In genomic region chr7:116322541-116322940, GRCh38 we compare ENCODE assay signal across 20 cellular contexts.
DNase-seq lines count a peak whose midpoint lies in the region; ATAC-seq and TF ChIP-seq lines count a peak whose summit lies in the region.
"Had no signal": no experiment of that assay in that cellular context is flagged by ENCODE, and none has a peak within 500 bp of the region (broad histone marks: within the 10 kb centered on the region; RNA-seq: fewer than 3 reads in every experiment).

No MANE protein-coding gene starts in this region.

- no peak overlapping the region for H3K4me3 ChIP-seq in OCI-LY3 (ENCODE audit: low read length)
- no peak overlapping the region for H3K4me3 ChIP-seq in choroid plexus epithelial cell (ENCODE audit: low read depth, low read length)
- H3K4me3 ChIP-seq: A549, PC-9 had no signal

- peak overlapping the region; percentile 15; the same call in 1 of the 2 replicates for H3K4me2 ChIP-seq in OCI-LY3 (ENCODE audit: low read length)
- H3K4me2 ChIP-seq: A549, PC-9 had no signal

- H4K20me1 ChIP-seq in OCI-LY3 (ENCODE audit: insufficient read depth, low read length), result no peaks in the 10 kb centered on the region

- peaks cover 4% of the 10 kb centered on the region for H3K9me3 Mint-ChIP-seq in osteocyte (ENCODE audit: unreplicated experiment)
- H3K9me3 Mint-ChIP-seq in CD14-positive monocyte, result no peaks in the 10 kb centered on the region

- in situ Hi-C loops in G401 (cut with HindIII; ENCODE audit: low sequenced_read_pairs), result no loop called here

- H3K36me3 ChIP-seq in OCI-LY3 (replicated peaks; ENCODE audit: low read depth, low read length), result peaks cover 7% of the 10 kb centered on the region

- H3K79me2 ChIP-seq in OCI-LY3 (ENCODE audit: low read length), result no peaks in the 10 kb centered on the region

- no peak overlapping the region for H3K27ac ChIP-seq in OCI-LY3 (ENCODE audit: low read length)
- H3K27ac ChIP-seq: PC-9 had no signal

- no peaks in the 10 kb centered on the region for H3K27me3 Mint-ChIP-seq in osteocyte (ENCODE audit: unreplicated experiment)
- peaks cover 0 to 5% (median 2%) of the 10 kb centered on the region in 3 donors for H3K27me3 Mint-ChIP-seq in CD14-positive monocyte (ENCODE audit: low read depth in 3 of 3)

- peaks cover 36% of the 10 kb centered on the region for H3K4me1 ChIP-seq in OCI-LY3 (ENCODE audit: low read length)

- peak overlapping the region; percentile 74 for H2AFZ ChIP-seq in OCI-LY3 (ENCODE audit: low read depth, low read length)
- H2AFZ ChIP-seq: PC-9 had no signal

- no peaks in the 10 kb centered on the region for H3K27me3 ChIP-seq in OCI-LY3 (ENCODE audit: low read depth, low read length)

- H3K27ac Mint-ChIP-seq in osteocyte (ENCODE audit: unreplicated experiment) (peak overlapping the region; percentile 70), CD14-positive monocyte (no peak overlapping the region)
- H3K27ac Mint-ChIP-seq: CD4-positive, CD25-positive, alpha-beta regulatory T cell had no signal

- intact Hi-C loops in CD14-positive monocyte (cut with micrococcal nuclease), result no loop called here

- peaks cover 60% of the 10 kb centered on the region for H3K4me1 Mint-ChIP-seq in osteocyte (ENCODE audit: unreplicated experiment)
- H3K4me1 Mint-ChIP-seq in CD14-positive monocyte, result no peaks in the 10 kb centered on the region

- no peaks in the 10 kb centered on the region for H3K9me3 ChIP-seq in OCI-LY3 (ENCODE audit: insufficient read depth, low read length)

- TF ChIP-seq CTCF in OCI-LY3 (IDR thresholded peaks at IDR 0.05; ENCODE audit: low read depth, low read length), result no peak
- TF ChIP-seq CTCF in choroid plexus epithelial cell (conservative IDR thresholded peaks at IDR 0.05; ENCODE audit: low read depth, low read length), result no peak
- TF ChIP-seq CTCF in osteocyte (IDR thresholded peaks at IDR 0.05), result no peak
- no peak for TF ChIP-seq CTCF in CD14-positive monocyte (IDR thresholded peaks at IDR 0.05)

- ATAC-seq in HG03139 (IDR thresholded peaks at IDR 0.05; ENCODE audit: unreplicated experiment), result no peak
- ATAC-seq: A549, Right ventricle myocardium inferior had no signal

- H3K36me3 Mint-ChIP-seq in osteocyte (ENCODE audit: unreplicated experiment) (peaks cover 4% of the 10 kb centered on the region), CD14-positive monocyte (no peaks in the 10 kb centered on the region)
- H3K36me3 Mint-ChIP-seq: CD4-positive, CD25-positive, alpha-beta regulatory T cell had no signal

- no peak overlapping the region for H3K4me3 Mint-ChIP-seq in osteocyte (ENCODE audit: unreplicated experiment)
- no peak overlapping the region for H3K4me3 Mint-ChIP-seq in CD14-positive monocyte
- H3K4me3 Mint-ChIP-seq: CD4-positive, CD25-positive, alpha-beta regulatory T cell had no signal

- no peak overlapping the region for H3K9ac ChIP-seq in OCI-LY3 (ENCODE audit: low read length)

- DNase-seq in EL (peak; percentile 57), choroid plexus epithelial cell (ENCODE audit: low read depth) (peak; percentile 50), osteocyte (ENCODE audit: extremely low spot score, unreplicated experiment) (no peak), CD14-positive monocyte (ENCODE audit: low spot score) (no peak), G401 (ENCODE audit: low spot score) (no peak), NOMO-1 treated with DMSO at 0.1 percent for 48 hours (lab: John Stamatoyannopoulos, UW; ENCODE audit: unreplicated experiment) (no peak)
- DNase-seq: AML-193; CD4-positive, CD25-positive, alpha-beta regulatory T cell; DMS79 treated with DMSO at 0.1 percent for 48 hours; H7; NCI-H1092; NCI-H1694; NCI-H2107; NCI-H345; NCI-H526 treated with DMSO at 0.1 percent for 48 hours; PC-9 had no signal

Comparison
In these comparisons a context has a peak if more than half of its experiments do, and no peak if none do; other contexts are left out.
1. DNase-seq: peak in EL (single experiment) and choroid plexus epithelial cell (single experiment); none in osteocyte (single experiment), CD14-positive monocyte (single experiment), G401 (single experiment) and NOMO-1 treated with DMSO at 0.1 percent for 48 hours (single experiment).